In genomic region chr1:85048296-85049064, GRCh38 we compare ENCODE assay signal across 8 cellular contexts. TPM values are rescaled to one million over a fixed set of nuclear protein-coding genes. Genes with fewer than 3 reads are reported as not detected.
DNase-seq lines count a peak whose midpoint lies in the region; ATAC-seq and TF ChIP-seq lines count a peak whose summit lies in the region.

MCOLN3 (minus strand) TSS chr1:85048500; CDS start chr1:85045360, 3,140 bp downstream.

- H3K36me3 Mint-ChIP-seq in H9 (ENCODE audit: insufficient read depth in 1 of 3, low read depth in 3 of 3) = peaks cover 0 to 2% (median 0%) of the 10 kb centered on the region in 3 experiments; a peak in 2 of 7 replicates
- peaks cover 13% of the 10 kb centered on the region for H3K36me3 Mint-ChIP-seq in activated CD4-positive, alpha-beta T cell treated with anti-CD3 and anti-CD28 coated beads, Interleukin-2, amount 10 ng/mL, durations not matched to agents 7 days and 5 days (ENCODE audit: low read depth)
- H3K36me3 Mint-ChIP-seq in endothelial cell (ENCODE audit: low read depth, unreplicated experiment) = no peaks in the 10 kb centered on the region
- no peaks in the 10 kb centered on the region for H3K36me3 Mint-ChIP-seq in naive thymus-derived CD8-positive, alpha-beta T cell

- ATAC-seq in naive thymus-derived CD8-positive, alpha-beta T cell = peak; percentile 67 to 76

- H3K56ac ChIP-seq in H9 (ENCODE audit: insufficient read length, low read depth, low read length) = no peak within 1 kb of the TSS

- H3K4me2 ChIP-seq in H9 (ENCODE audit: insufficient read depth, insufficient read length, low read length) = peak within 1 kb of the TSS; percentile 58

- H3K4me1 Mint-ChIP-seq in H9 (peaks cover 25% of the 10 kb centered on the region in 2 experiments), endothelial cell (ENCODE audit: unreplicated experiment) (peaks cover 10% of the 10 kb centered on the region)
- peaks cover 35% of the 10 kb centered on the region for H3K4me1 Mint-ChIP-seq in activated CD4-positive, alpha-beta T cell treated with anti-CD3 and anti-CD28 coated beads, Interleukin-2, amount 10 ng/mL, durations not matched to agents 7 days and 5 days
- peaks cover 10 to 32% (median 24%) of the 10 kb centered on the region in 4 donors for H3K4me1 Mint-ChIP-seq in naive thymus-derived CD8-positive, alpha-beta T cell

- TF ChIP-seq CTCF in GM13977 (IDR thresholded peaks at IDR 0.05; ENCODE audit: extremely low read depth, insufficient read depth, missing control alignments) (no peak), H9 (conservative IDR thresholded peaks at IDR 0.05) (no peak; the same call in 2 of the 3 replicates), endothelial cell (IDR thresholded peaks at IDR 0.05; ENCODE audit: unreplicated experiment) (no peak)

- in situ Hi-C loops in GM13977 (cut with MboI; ENCODE audit: low pct_unique_long_range_greater_than_20kb, low sequenced_read_pairs, unreplicated experiment) = no loop called here

- H3K18ac ChIP-seq in H9 (ENCODE audit: insufficient read length, low read depth, low read length) = no peak within 1 kb of the TSS

- peaks cover 8% of the 10 kb centered on the region for H3K23me2 ChIP-seq in H9 (ENCODE audit: insufficient read length, low read depth, low read length, poor library complexity, severe bottlenecking)

- H4K91ac ChIP-seq in H9 (ENCODE audit: insufficient read length, low read depth, low read length) = no peak within 1 kb of the TSS

- no peak within 1 kb of the TSS for H2BK20ac ChIP-seq in H9 (ENCODE audit: low read depth, low read length, poor library complexity, severe bottlenecking)

- WGBS in H9 (ENCODE audit: extremely low coverage, insufficient read length, low lambda C conversion rate) = no CpG with 5 or more reads among the region's 73 CpGs
- WGBS in urinary bladder = 2% methylated on average over 73 of the region's 73 CpGs

- POLR2A ChIA-PET in activated CD4-positive, alpha-beta T cell treated with anti-CD3 and anti-CD28 coated beads, Interleukin-2, amount 10 ng/mL, durations not matched to agents 7 days and 5 days (lab: Charles Lee) = no interaction called here
- POLR2A ChIA-PET in naive thymus-derived CD8-positive, alpha-beta T cell (lab: Charles Lee) = no interaction called here

- H2AK5ac ChIP-seq in H9 (ENCODE audit: insufficient read length, low read length) = no peak within 1 kb of the TSS

- H3K27me3 ChIP-seq in H9 (ENCODE audit: insufficient read depth, low read length) (peaks cover 25% of the 10 kb centered on the region; the same call in 1 of the 2 replicates), MG63 (no peaks in the 10 kb centered on the region; the same call in none of the 2 replicates)

- no peak within 1 kb of the TSS for H3K9ac ChIP-seq in H9 (ENCODE audit: extremely low read depth, insufficient read length, low read length)

- H3K27ac ChIP-seq in H9 (ENCODE audit: insufficient read length, low read depth, low read length) (no peak within 1 kb of the TSS), urinary bladder (ENCODE audit: low read depth) (no peak within 1 kb of the TSS)

- no peak within 1 kb of the TSS for H3K23ac ChIP-seq in H9 (ENCODE audit: insufficient read length, low read depth, low read length)

- no peak within 1 kb of the TSS for H2BK120ac ChIP-seq in H9 (ENCODE audit: low read depth, low read length, poor library complexity, severe bottlenecking)

- no peaks in the 10 kb centered on the region for H4K20me1 ChIP-seq in H9 (ENCODE audit: control insufficient read depth, insufficient read depth, insufficient read length)

- H2BK12ac ChIP-seq in H9 (ENCODE audit: insufficient read length, low read depth, low read length) = no peak within 1 kb of the TSS

- H3K9me3 Mint-ChIP-seq in H9 (no peaks in the 10 kb centered on the region), endothelial cell (ENCODE audit: unreplicated experiment) (no peaks in the 10 kb centered on the region)
- H3K9me3 Mint-ChIP-seq in activated CD4-positive, alpha-beta T cell treated with anti-CD3 and anti-CD28 coated beads, Interleukin-2, amount 10 ng/mL, durations not matched to agents 7 days and 5 days = no peaks in the 10 kb centered on the region
- peaks cover 0 to 3% (median 0%) of the 10 kb centered on the region in 9 donors for H3K9me3 Mint-ChIP-seq in naive thymus-derived CD8-positive, alpha-beta T cell

- H3K14ac ChIP-seq in H9 (ENCODE audit: insufficient read depth, low read length) = peak within 1 kb of the TSS; percentile 63; the same call in 1 of the 2 replicates

- H3K36me3 ChIP-seq in MG63 = no peaks in the 10 kb centered on the region
- no peaks in the 10 kb centered on the region for H3K36me3 ChIP-seq in urinary bladder (ENCODE audit: insufficient read depth)

- H3K79me1 ChIP-seq in H9 (ENCODE audit: insufficient read depth, low read depth, low read length, poor library complexity, severe bottlenecking) = no peaks in the 10 kb centered on the region

- H2BK5ac ChIP-seq in H9 (ENCODE audit: insufficient read length, low read length) = no peak within 1 kb of the TSS

- H3K4me3 Mint-ChIP-seq in H9 (peak within 1 kb of the TSS; percentile 70 to 87), endothelial cell (ENCODE audit: unreplicated experiment) (peak within 1 kb of the TSS; percentile 73)
- peak within 1 kb of the TSS; percentile 74 for H3K4me3 Mint-ChIP-seq in activated CD4-positive, alpha-beta T cell treated with anti-CD3 and anti-CD28 coated beads, Interleukin-2, amount 10 ng/mL, durations not matched to agents 7 days and 5 days
- H3K4me3 Mint-ChIP-seq in naive thymus-derived CD8-positive, alpha-beta T cell = peak within 1 kb of the TSS; percentile 66 to 84 (median 82)

- DNase-seq in GM13977 (ENCODE audit: low spot score) (peak; percentile 66), H9 (peak; percentile 70), MG63 (peak; percentile 62), endothelial cell (ENCODE audit: low spot score) (peak; percentile 38), amniotic stem cell (lab: John Stamatoyannopoulos, UW) (no peak)
- peak; percentile 42 for DNase-seq in activated CD4-positive, alpha-beta T cell treated with anti-CD3 and anti-CD28 coated beads, Interleukin-2, amount 10 ng/mL, durations not matched to agents 7 days and 5 days
- peak in 7 of 10 donors; percentile 15 to 37 (median 24) for DNase-seq in naive thymus-derived CD8-positive, alpha-beta T cell

- H2BK15ac ChIP-seq in H9 (ENCODE audit: low read depth, low read length) = no peak within 1 kb of the TSS

- peaks cover 2% of the 10 kb centered on the region; the same call in 1 of the 2 replicates for H3K4me1 ChIP-seq in H9 (ENCODE audit: insufficient read depth, low read length)
- peaks cover 1% of the 10 kb centered on the region for H3K4me1 ChIP-seq in urinary bladder (ENCODE audit: insufficient read depth)

- CTCF ChIA-PET in activated CD4-positive, alpha-beta T cell treated with anti-CD3 and anti-CD28 coated beads, Interleukin-2, amount 10 ng/mL, durations not matched to agents 7 days and 5 days (lab: Charles Lee) = interaction anchor here (1.8 to 1.9 kb wide), 2 partner anchors 12 to 104 kb away, joined by 4 read pairs; no protein-coding TSS in a partner anchor

- H3K27me3 Mint-ChIP-seq in H9 (ENCODE audit: low read depth) = peaks cover 72% of the 10 kb centered on the region
- H3K27me3 Mint-ChIP-seq in activated CD4-positive, alpha-beta T cell treated with anti-CD3 and anti-CD28 coated beads, Interleukin-2, amount 10 ng/mL, durations not matched to agents 7 days and 5 days = peaks cover 49% of the 10 kb centered on the region
- peaks cover 8% of the 10 kb centered on the region for H3K27me3 Mint-ChIP-seq in endothelial cell (ENCODE audit: unreplicated experiment)
- H3K27me3 Mint-ChIP-seq in naive thymus-derived CD8-positive, alpha-beta T cell = peaks cover 18 to 67% (median 46%) of the 10 kb centered on the region in 5 donors

- no peak within 1 kb of the TSS for H4K8ac ChIP-seq in H9 (replicated peaks; ENCODE audit: insufficient read length, low read depth, low read length)

- H4K5ac ChIP-seq in H9 (ENCODE audit: insufficient read length, low read depth, low read length) = no peak within 1 kb of the TSS

- no peaks in the 10 kb centered on the region for H3K79me2 ChIP-seq in H9 (ENCODE audit: insufficient read depth, low read length)

- H3K27ac Mint-ChIP-seq in H9 (no peak within 1 kb of the TSS; a peak in 1 of 7 replicates), endothelial cell (ENCODE audit: unreplicated experiment) (no peak within 1 kb of the TSS)
- peak within 1 kb of the TSS; percentile 5 for H3K27ac Mint-ChIP-seq in activated CD4-positive, alpha-beta T cell treated with anti-CD3 and anti-CD28 coated beads, Interleukin-2, amount 10 ng/mL, durations not matched to agents 7 days and 5 days
- H3K27ac Mint-ChIP-seq in naive thymus-derived CD8-positive, alpha-beta T cell = peak within 1 kb of the TSS in 3 of 10 donors; percentile 9 to 33 (median 31)

- H3K9me3 ChIP-seq in H9 (ENCODE audit: control insufficient read depth, low read depth, low read length) (no peaks in the 10 kb centered on the region), MG63 (no peaks in the 10 kb centered on the region)

- no peak within 1 kb of the TSS for H3K4ac ChIP-seq in H9 (ENCODE audit: low read depth, low read length)

- peak within 1 kb of the TSS; percentile 52 for H3K4me3 ChIP-seq in MG63
- H3K4me3 ChIP-seq in urinary bladder (ENCODE audit: low read depth, low read length) = peak within 1 kb of the TSS; percentile 65

- H3T11ph ChIP-seq in H9 (ENCODE audit: low read length) = no peak within 1 kb of the TSS

- H2AFZ ChIP-seq in H9 (ENCODE audit: low read length) = no peak within 1 kb of the TSS

RNA-seq across cellular contexts. Expression of gene MCOLN3, which starts in this region (rescaled TPM):
- 10.6 and 10.8 TPM in 2 replicates for total RNA-seq in H9 (2021)
- total RNA-seq in MG63 (2014; rRNA removed; shearing (Covaris generic); ENCODE audit: low replicate concordance) = 0.35 and 0.82 TPM in 2 replicates
- 1 to 10 TPM; 3.1 to 3.5 TPM for total RNA-seq in activated CD4-positive, alpha-beta T cell treated with anti-CD3 and anti-CD28 coated beads, Interleukin-2, amount 10 ng/mL, durations not matched to agents 7 days and 5 days
- total RNA-seq in endothelial cell (ENCODE audit: unreplicated experiment) = 0.90 TPM
- not detected for total RNA-seq in naive thymus-derived CD8-positive, alpha-beta T cell
- polyA plus RNA-seq in naive thymus-derived CD8-positive, alpha-beta T cell = under 1 TPM in 2 of 3 donors, not detected in 1; 0.08 to 0.51 TPM
- 3.0 TPM for total RNA-seq in urinary bladder
- 0.67 TPM for polyA plus RNA-seq in urinary bladder

Comparison
In these comparisons a context has a peak if more than half of its experiments do, and no peak if none do; other contexts are left out.
1. Peak in DNase-seq and H3K4me3 ChIP-seq in MG63; RNA of the gene not detected or under 1 TPM.
2. Peak in DNase-seq in endothelial cell; RNA of the gene not detected or under 1 TPM.
3. Peak in DNase-seq and ATAC-seq in naive thymus-derived CD8-positive, alpha-beta T cell; RNA of the gene not detected or under 1 TPM.